ENCODE assay signal across 30 cellular contexts in the genomic region with DNA sequence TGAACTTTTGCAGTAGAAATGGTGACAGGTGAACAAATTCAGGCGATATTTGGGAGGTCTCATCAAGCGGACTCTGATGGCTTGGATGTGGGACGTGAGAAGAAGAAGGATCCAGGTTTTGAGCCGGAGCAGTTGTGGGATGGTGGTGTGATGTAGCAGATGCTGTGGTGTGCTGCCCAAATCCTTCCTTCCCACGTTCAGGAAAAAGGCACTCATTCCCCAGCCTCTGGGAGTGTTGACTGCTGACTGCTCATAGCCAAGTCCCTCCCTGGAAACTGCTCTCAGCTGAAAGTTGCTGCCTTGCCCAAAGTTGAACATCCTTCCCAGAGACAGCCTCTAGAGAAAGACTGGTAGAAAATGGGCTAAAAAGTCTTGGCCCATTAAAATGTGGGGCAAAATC.
"Had no signal": no experiment of that assay in that cellular context is flagged by ENCODE, and none has a peak within 500 bp of the region (broad histone marks: within the 10 kb centered on the region; RNA-seq: fewer than 3 reads in every experiment).

No MANE protein-coding gene starts in this region.

- H3K36me3 ChIP-seq: adrenal gland, brain microvascular endothelial cell, breast epithelium had no signal

- H3K27ac ChIP-seq: adrenal gland, body of pancreas, brain microvascular endothelial cell, breast epithelium, VCaP had no signal

- H3K27me3 ChIP-seq: adrenal gland, body of pancreas, brain microvascular endothelial cell, breast epithelium had no signal

- H3K9me3 ChIP-seq: adrenal gland, body of pancreas, breast epithelium had no signal

- H3K4me3 ChIP-seq: adrenal gland, body of pancreas, breast epithelium had no signal

- DNase-seq: activated B cell treated with CpG ODN at 0.5 μM for 24 hours; activated CD4-positive, alpha-beta memory T cell treated with anti-CD3 and anti-CD28 coated beads for 36 hours; activated CD4-positive, alpha-beta T cell treated with anti-CD3 and anti-CD28 coated beads for 4 hours; activated CD4-positive, alpha-beta T cell treated with anti-CD3 and anti-CD28 coated beads, Interleukin-2, amount 10 ng/mL, durations not matched to agents 24 days and 14 days; activated CD4-positive, alpha-beta T cell treated with anti-CD3 and anti-CD28 coated beads, Interleukin-2, amount 50 U/mL, for 1 hour; activated CD4-positive, alpha-beta T cell treated with anti-CD3 and anti-CD28 coated beads, Interleukin-2, amount 50 U/mL, for 4 hours; activated CD4-positive, CD25-positive, alpha-beta regulatory T cell treated with anti-CD3 and anti-CD28 coated beads, Interleukin-2, amount 50 U/mL, for 72 hours; activated CD8-positive, alpha-beta memory T cell treated with anti-CD3 and anti-CD28 coated beads, Interleukin-2, amount 50 U/mL, for 4 hours; activated CD8-positive, alpha-beta T cell treated with anti-CD3 and anti-CD28 coated beads for 36 hours; activated effector memory CD4-positive, alpha-beta T cell treated with anti-CD3 and anti-CD28 coated beads, Interleukin-2, amount 50 U/mL, for 16 hours; activated gamma-delta T cell treated with Interleukin-2 at 50 U/mL for 16 hours; activated naive CD4-positive, alpha-beta T cell; activated naive CD4-positive, alpha-beta T cell treated with anti-CD3 and anti-CD28 coated beads for 36 hours; activated naive CD4-positive, alpha-beta T cell treated with anti-CD3 and anti-CD28 coated beads, Interleukin-2, amount 50 U/mL, for 16 hours; activated naive CD8-positive, alpha-beta T cell treated with anti-CD3 and anti-CD28 coated beads for 36 hours; activated T-cell treated with anti-CD3 and anti-CD28 coated beads for 4 hours; activated T-cell treated with anti-CD3 and anti-CD28 coated beads, Interleukin-2, amount 50 U/mL, for 1 hour; activated T-cell treated with anti-CD3 and anti-CD28 coated beads, Interleukin-2, amount 50 U/mL, for 4 hours; activated T-cell treated with anti-CD3 and anti-CD28 coated beads, Interleukin-2, amount 50 U/mL, for 72 hours; adrenal gland; amniotic stem cell; aorta; body of pancreas; brain microvascular endothelial cell; central memory CD4-positive, alpha-beta T cell; T-helper 1 cell; T-helper 2 cell; T-helper 9 cell had no signal

- H3K4me1 ChIP-seq: adrenal gland, body of pancreas, breast epithelium had no signal
